ENCODE assay signal across 33 cellular contexts in genomic region chr2:126117886-126118285, GRCh38.
"Had no signal": no experiment of that assay in that cellular context is flagged by ENCODE, and none has a peak within 500 bp of the region (broad histone marks: within the 10 kb centered on the region; RNA-seq: fewer than 3 reads in every experiment).

No MANE protein-coding gene starts in this region.

- H3K9me3 ChIP-seq: ascending aorta, body of pancreas, breast epithelium had no signal

- ATAC-seq: activated naive CD4-positive, alpha-beta T cell treated with anti-CD3 and anti-CD28 coated beads, Interleukin-2, amount 50 U/mL, for 72 hours; activated naive CD8-positive, alpha-beta T cell treated with anti-CD3 and anti-CD28 coated beads, Interleukin-2, amount 50 U/mL, for 24 hours; activated T-cell treated with anti-CD3 and anti-CD28 coated beads, Interleukin-2, amount 50 U/mL, for 4 hours; activated T-cell treated with anti-CD3 and anti-CD28 coated beads, Interleukin-2, amount 50 U/mL, for 72 hours; activated T-helper 17 cell treated with anti-CD3 and anti-CD28 coated beads, Interleukin-2, amount 50 U/mL, for 72 hours; body of pancreas had no signal

- H3K4me3 ChIP-seq: adrenal gland, ascending aorta, body of pancreas, breast epithelium, cardiac muscle cell had no signal

- DNase-seq: activated effector memory CD4-positive, alpha-beta T cell treated with anti-CD3 and anti-CD28 coated beads, Interleukin-2, amount 50 U/mL, for 16 hours; activated effector memory CD4-positive, alpha-beta T cell treated with Interleukin-2 at 50 U/mL for 16 hours; activated gamma-delta T cell; activated gamma-delta T cell treated with Interleukin-2 at 50 U/mL for 16 hours; activated naive CD4-positive, alpha-beta T cell; activated naive CD4-positive, alpha-beta T cell treated with anti-CD3 and anti-CD28 coated beads for 36 hours; activated naive CD4-positive, alpha-beta T cell treated with anti-CD3 and anti-CD28 coated beads, Interleukin-2, amount 10 ng/mL, durations not matched to agents 7 days and 5 days; activated naive CD4-positive, alpha-beta T cell treated with anti-CD3 and anti-CD28 coated beads, Interleukin-2, amount 50 U/mL, for 16 hours; activated naive CD4-positive, alpha-beta T cell treated with Interleukin-2 at 50 U/mL for 16 hours; activated naive CD8-positive, alpha-beta T cell treated with anti-CD3 and anti-CD28 coated beads for 36 hours; activated naive CD8-positive, alpha-beta T cell treated with anti-CD3 and anti-CD28 coated beads, Interleukin-2, amount 10 ng/mL, durations not matched to agents 7 days and 5 days; activated naive CD8-positive, alpha-beta T cell treated with anti-CD3 and anti-CD28 coated beads, Interleukin-2, amount 50 U/mL, for 24 hours; activated T-cell treated with anti-CD3 and anti-CD28 coated beads, Interleukin-2, amount 50 U/mL, for 24 hours; activated T-cell treated with anti-CD3 and anti-CD28 coated beads, Interleukin-2, amount 50 U/mL, for 4 hours; activated T-cell treated with anti-CD3 and anti-CD28 coated beads, Interleukin-2, amount 50 U/mL, for 48 hours; activated T-cell treated with anti-CD3 and anti-CD28 coated beads, Interleukin-2, amount 50 U/mL, for 72 hours; adrenal gland; amniotic stem cell; amygdala; anterior cingulate cortex; aorta; body of pancreas; brain microvascular endothelial cell; caudate nucleus; central memory CD4-positive, alpha-beta T cell; cerebellar nuclear complex had no signal

- H3K27me3 ChIP-seq: adrenal gland, ascending aorta, body of pancreas, brain microvascular endothelial cell, breast epithelium, cardiac muscle cell had no signal

- FAIRE-seq: astrocyte, bronchial epithelial cell had no signal

- H3K27ac ChIP-seq: adrenal gland, ascending aorta, body of pancreas, brain microvascular endothelial cell, breast epithelium, cardiac muscle cell had no signal

- H3K36me3 ChIP-seq: adrenal gland, ascending aorta, brain microvascular endothelial cell, breast epithelium, cardiac muscle cell had no signal

- H3K4me1 ChIP-seq: adrenal gland, ascending aorta, body of pancreas, breast epithelium had no signal
